31 cellular contexts compared by ENCODE assay signal in genomic region chr2:164523726-164524125, GRCh38.
"Had no signal": no experiment of that assay in that cellular context is flagged by ENCODE, and none has a peak within 500 bp of the region (broad histone marks: within the 10 kb centered on the region; RNA-seq: fewer than 3 reads in every experiment).

No MANE protein-coding gene starts in this region.

- H3K4me1 ChIP-seq: breast epithelium, colonic mucosa, esophagus squamous epithelium, gastroesophageal sphincter, right lobe of liver, uterus had no signal

- H3K27me3 Mint-ChIP-seq: activated CD4-positive, alpha-beta T cell treated with anti-CD3 and anti-CD28 coated beads, Interleukin-2, amount 10 ng/mL, durations not matched to agents 7 days and 5 days; activated CD8-positive, alpha-beta T cell treated with anti-CD3 and anti-CD28 coated beads for 36 hours; activated naive CD4-positive, alpha-beta T cell treated with anti-CD3 and anti-CD28 coated beads, Interleukin-2, amount 50 U/mL, for 24 hours; activated T-helper 17 cell treated with anti-CD3 and anti-CD28 coated beads, Interleukin-2, amount 50 U/mL, for 72 hours; natural killer cell treated with Interleukin-12 subunit alpha and Interleukin-12 subunit beta and Interleukin-15 and Interleukin-18, amount 100 ng/mL, for 72 hours; stimulated activated memory B cell treated with anti-CD40 and anti-IgM and Interleukin-4, amounts not matched to agents 10 μg/mL and 1 μg/mL and 100 μg/mL, for 72 hours; stimulated activated naive CD8-positive, alpha-beta T cell treated with anti-CD3 and anti-CD28 coated beads, Interleukin-15, amount 100 ng/mL, for 72 hours; T-helper 17 cell; type B pancreatic cell had no signal

- H3K27ac Mint-ChIP-seq: activated CD4-positive, alpha-beta T cell treated with anti-CD3 and anti-CD28 coated beads, Interleukin-2, amount 10 ng/mL, durations not matched to agents 7 days and 5 days; activated CD8-positive, alpha-beta T cell treated with anti-CD3 and anti-CD28 coated beads for 36 hours; activated naive CD4-positive, alpha-beta T cell treated with anti-CD3 and anti-CD28 coated beads, Interleukin-2, amount 50 U/mL, for 24 hours; activated T-helper 17 cell treated with anti-CD3 and anti-CD28 coated beads, Interleukin-2, amount 50 U/mL, for 72 hours; mesothelial cell of epicardium; natural killer cell treated with Interleukin-12 subunit alpha and Interleukin-12 subunit beta and Interleukin-15 and Interleukin-18, amount 100 ng/mL, for 72 hours; stimulated activated memory B cell treated with anti-CD40 and anti-IgM and Interleukin-4, amounts not matched to agents 10 μg/mL and 1 μg/mL and 100 μg/mL, for 72 hours; stimulated activated naive CD8-positive, alpha-beta T cell treated with anti-CD3 and anti-CD28 coated beads, Interleukin-15, amount 100 ng/mL, for 72 hours; T-helper 17 cell; type B pancreatic cell; WTC11 had no signal

- H3K27me3 ChIP-seq: breast epithelium, colonic mucosa, esophagus squamous epithelium, gastroesophageal sphincter, right lobe of liver, uterus had no signal

- H3K36me3 ChIP-seq: breast epithelium, colonic mucosa, esophagus squamous epithelium, gastroesophageal sphincter, uterus had no signal

- H3K36me3 Mint-ChIP-seq: activated naive CD4-positive, alpha-beta T cell treated with anti-CD3 and anti-CD28 coated beads, Interleukin-2, amount 50 U/mL, for 24 hours; natural killer cell treated with Interleukin-12 subunit alpha and Interleukin-12 subunit beta and Interleukin-15 and Interleukin-18, amount 100 ng/mL, for 72 hours; stimulated activated memory B cell treated with anti-CD40 and anti-IgM and Interleukin-4, amounts not matched to agents 10 μg/mL and 1 μg/mL and 100 μg/mL, for 72 hours had no signal

- DNase-seq: activated CD4-positive, alpha-beta T cell treated with anti-CD3 and anti-CD28 coated beads for 1 hour; activated CD4-positive, alpha-beta T cell treated with anti-CD3 and anti-CD28 coated beads, Interleukin-2, amount 10 ng/mL, durations not matched to agents 7 days and 5 days; activated CD8-positive, alpha-beta T cell treated with anti-CD3 and anti-CD28 coated beads for 36 hours; activated T-cell treated with anti-CD3 and anti-CD28 coated beads, Interleukin-2, amount 50 U/mL, for 4 hours; colonic mucosa; effector CD8-positive, alpha-beta T cell; esophagus squamous epithelium; head of caudate nucleus; hippocampal formation; kidney; left colon; mammary epithelial cell; posterior cingulate gyrus; right lobe of liver; small intestine; stimulated activated CD4-positive, alpha-beta T cell treated with anti-CD3 and anti-CD28 coated beads, Interleukin-4, amount 100 ng/mL, for 4 hours; stimulated activated CD8-positive, alpha-beta memory T cell treated with anti-CD3 and anti-CD28 coated beads, Interleukin-4, amount 100 ng/mL, for 48 hours; stimulated activated naive CD8-positive, alpha-beta T cell treated with anti-CD3 and anti-CD28 coated beads, Interleukin-15, amount 100 ng/mL, for 72 hours; substantia nigra; T-helper 17 cell; T1000; uterus had no signal

- H3K4me3 Mint-ChIP-seq: activated CD4-positive, alpha-beta T cell treated with anti-CD3 and anti-CD28 coated beads, Interleukin-2, amount 10 ng/mL, durations not matched to agents 7 days and 5 days; activated CD8-positive, alpha-beta T cell treated with anti-CD3 and anti-CD28 coated beads for 36 hours; activated naive CD4-positive, alpha-beta T cell treated with anti-CD3 and anti-CD28 coated beads, Interleukin-2, amount 50 U/mL, for 24 hours; activated T-cell treated with anti-CD3 and anti-CD28 coated beads, Interleukin-2, amount 50 U/mL, for 4 hours; activated T-helper 17 cell treated with anti-CD3 and anti-CD28 coated beads, Interleukin-2, amount 50 U/mL, for 72 hours; mesothelial cell of epicardium; natural killer cell treated with Interleukin-12 subunit alpha and Interleukin-12 subunit beta and Interleukin-15 and Interleukin-18, amount 100 ng/mL, for 72 hours; stimulated activated memory B cell treated with anti-CD40 and anti-IgM and Interleukin-4, amounts not matched to agents 10 μg/mL and 1 μg/mL and 100 μg/mL, for 72 hours; stimulated activated naive CD8-positive, alpha-beta T cell treated with anti-CD3 and anti-CD28 coated beads, Interleukin-15, amount 100 ng/mL, for 72 hours; T-helper 17 cell; type B pancreatic cell; WTC11 had no signal

- H3K9me3 ChIP-seq: colonic mucosa, esophagus squamous epithelium, right lobe of liver, uterus had no signal

- H3K4me3 ChIP-seq: breast epithelium, colonic mucosa, esophagus squamous epithelium, gastroesophageal sphincter, right lobe of liver, uterus had no signal

- FAIRE-seq: kidney had no signal

- H3K4me1 Mint-ChIP-seq: activated CD4-positive, alpha-beta T cell treated with anti-CD3 and anti-CD28 coated beads, Interleukin-2, amount 10 ng/mL, durations not matched to agents 7 days and 5 days; activated naive CD4-positive, alpha-beta T cell treated with anti-CD3 and anti-CD28 coated beads, Interleukin-2, amount 50 U/mL, for 24 hours; activated T-helper 17 cell treated with anti-CD3 and anti-CD28 coated beads, Interleukin-2, amount 50 U/mL, for 72 hours; mesothelial cell of epicardium; stimulated activated memory B cell treated with anti-CD40 and anti-IgM and Interleukin-4, amounts not matched to agents 10 μg/mL and 1 μg/mL and 100 μg/mL, for 72 hours; stimulated activated naive CD8-positive, alpha-beta T cell treated with anti-CD3 and anti-CD28 coated beads, Interleukin-15, amount 100 ng/mL, for 72 hours; T-helper 17 cell; WTC11 had no signal

- H3K9me3 Mint-ChIP-seq: activated CD4-positive, alpha-beta T cell treated with anti-CD3 and anti-CD28 coated beads, Interleukin-2, amount 10 ng/mL, durations not matched to agents 7 days and 5 days; activated T-helper 17 cell treated with anti-CD3 and anti-CD28 coated beads, Interleukin-2, amount 50 U/mL, for 72 hours had no signal

- H3K27ac ChIP-seq: breast epithelium, colonic mucosa, esophagus squamous epithelium, gastroesophageal sphincter, right lobe of liver, uterus had no signal
